ENCODE assay signal across 29 cellular contexts in the genomic region with DNA sequence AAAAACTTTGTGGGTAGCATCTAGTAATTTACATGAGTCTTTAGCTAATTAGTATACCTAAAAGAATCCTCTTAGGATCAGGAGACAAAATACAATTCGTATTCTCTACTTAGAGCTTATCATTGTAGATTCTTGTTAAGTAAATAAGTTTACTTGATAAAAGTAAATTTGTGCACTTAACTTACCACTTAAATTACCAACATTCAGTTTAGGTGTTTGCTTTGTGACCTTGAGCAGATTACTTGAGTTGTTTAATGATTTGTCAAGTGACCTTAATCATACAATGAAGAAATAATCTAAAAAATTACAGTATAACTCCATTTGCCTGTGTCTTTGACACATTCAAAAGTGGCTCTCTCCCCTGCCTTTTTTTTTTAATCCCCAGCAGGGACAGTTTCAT.
"Had no signal": no experiment of that assay in that cellular context is flagged by ENCODE, and none has a peak within 500 bp of the region (broad histone marks: within the 10 kb centered on the region; RNA-seq: fewer than 3 reads in every experiment).

No MANE protein-coding gene starts in this region.

- H3K4me3 Mint-ChIP-seq: immature natural killer cell; mesothelial cell of epicardium; naive B cell; natural killer cell; nephron progenitor cell; neural progenitor cell; stimulated activated naive CD8-positive, alpha-beta T cell treated with anti-CD3 and anti-CD28 coated beads, Interleukin-15, Interleukin-2, amounts not matched to agents 100 ng/mL and 50 ng/mL, for 24 hours had no signal

- H3K4me1 ChIP-seq: heart left ventricle, left ventricle myocardium inferior, neural progenitor cell, right atrium auricular region, suprapubic skin, tibial artery, vagina had no signal

- DNase-seq: heart left ventricle; hypothalamus; immature natural killer cell; kidney; left colon; left ventricle myocardium inferior; mesendoderm; naive B cell; natural killer cell; nephron progenitor cell; occipital lobe; stimulated activated CD4-positive, alpha-beta T cell treated with anti-CD3 and anti-CD28 coated beads, Interleukin-12 subunit alpha, Interleukin-12 subunit beta, amount 100 ng/mL, for 4 hours; stimulated activated CD4-positive, alpha-beta T cell treated with anti-CD3 and anti-CD28 coated beads, Interleukin-15, amount 100 ng/mL, for 24 hours; stimulated activated CD4-positive, alpha-beta T cell treated with anti-CD3 and anti-CD28 coated beads, Interleukin-2, amount 100 ng/mL, for 24 hours; stimulated activated CD4-positive, alpha-beta T cell treated with anti-CD3 and anti-CD28 coated beads, Interleukin-4, amount 100 ng/mL, for 1 hour; stimulated activated naive CD4-positive, alpha-beta T cell; tibial artery; trophoblast cell had no signal

- H3K27me3 Mint-ChIP-seq: naive B cell; stimulated activated naive CD8-positive, alpha-beta T cell treated with anti-CD3 and anti-CD28 coated beads, Interleukin-15, Interleukin-2, amounts not matched to agents 100 ng/mL and 50 ng/mL, for 24 hours had no signal

- H3K27ac Mint-ChIP-seq: immature natural killer cell; mesothelial cell of epicardium; naive B cell; natural killer cell; nephron progenitor cell; neural progenitor cell; progenitor cell of endocrine pancreas; stimulated activated naive CD8-positive, alpha-beta T cell treated with anti-CD3 and anti-CD28 coated beads, Interleukin-15, Interleukin-2, amounts not matched to agents 100 ng/mL and 50 ng/mL, for 24 hours had no signal

- H3K4me3 ChIP-seq: heart left ventricle, left ventricle myocardium inferior, neural progenitor cell, right atrium auricular region, skin epidermis, suprapubic skin, thoracic aorta, tibial artery, vagina had no signal

- H3K36me3 ChIP-seq: neural progenitor cell had no signal

- H3K9me3 ChIP-seq: heart left ventricle, left ventricle myocardium inferior, neutrophil, right atrium auricular region, suprapubic skin, thoracic aorta, tibial artery, vagina had no signal

- H3K36me3 Mint-ChIP-seq: natural killer cell had no signal

- ATAC-seq: heart left ventricle, left colon, natural killer cell, sciatic nerve had no signal

- H3K4me1 Mint-ChIP-seq: immature natural killer cell, mesothelial cell of epicardium, nephron progenitor cell, neural progenitor cell had no signal

- H3K27ac ChIP-seq: heart left ventricle, left ventricle myocardium inferior, neural progenitor cell, neutrophil, right atrium auricular region, skin epidermis, suprapubic skin, thoracic aorta, tibial artery, vagina had no signal

- H3K27me3 ChIP-seq: heart left ventricle, neural progenitor cell, neutrophil, right atrium auricular region, suprapubic skin, tibial artery, vagina had no signal
